In the genomic region with DNA sequence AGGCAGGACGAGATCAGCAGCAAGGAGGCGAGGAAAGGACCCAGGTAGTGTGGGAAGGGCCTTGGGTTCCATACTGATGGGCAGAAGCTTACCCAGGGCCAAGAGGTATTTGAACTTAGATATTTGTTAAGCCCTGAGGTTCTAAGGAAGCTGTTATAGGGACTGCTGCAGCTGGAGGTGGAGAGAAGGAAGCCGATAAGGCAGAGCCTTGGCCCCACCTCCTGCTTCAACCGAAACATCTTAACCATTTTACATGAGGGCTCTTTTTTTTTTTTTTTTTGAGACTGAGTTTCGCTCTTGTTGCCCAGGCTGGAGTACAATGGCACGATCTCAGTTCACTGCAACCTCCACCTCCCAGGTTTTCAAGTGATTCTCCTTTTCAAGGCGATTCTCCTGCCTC, we compare ENCODE assay signal across 23 cellular contexts. TPM values are rescaled to one million over a fixed set of nuclear protein-coding genes. Genes with fewer than 3 reads are reported as not detected.
DNase-seq lines count a peak whose midpoint lies in the region; ATAC-seq and TF ChIP-seq lines count a peak whose summit lies in the region.
"Had no signal": no experiment of that assay in that cellular context is flagged by ENCODE, and none has a peak within 500 bp of the region (broad histone marks: within the 10 kb centered on the region; RNA-seq: fewer than 3 reads in every experiment).

No MANE protein-coding gene starts in this region.

- no peak for TF ChIP-seq POLR2A in lower leg skin (IDR thresholded peaks at IDR 0.05)

- WGBS in lower leg skin, 2 donors = 77 to 84% methylated on average over 7 of the region's 7 CpGs

- H3K4me3 ChIP-seq in lower leg skin (ENCODE audit: low read depth, poor library complexity, severe bottlenecking) = no peak overlapping the region
- H3K4me3 ChIP-seq: BLaER1 treated with 17β-estradiol and CSF1 and Interleukin-3, amounts not matched to agents 10 nM and 100 nM; right lobe of liver; suprapubic skin had no signal

- H3K27ac Mint-ChIP-seq in activated T-cell treated with anti-CD3 and anti-CD28 coated beads, Interleukin-2, amount 50 U/mL, for 72 hours = peak overlapping the region; percentile 25
- peak overlapping the region; percentile 81 for H3K27ac Mint-ChIP-seq in activated naive CD4-positive, alpha-beta T cell treated with anti-CD3 and anti-CD28 coated beads, Interleukin-2, amount 50 U/mL, for 24 hours
- peak overlapping the region; percentile 94 for H3K27ac Mint-ChIP-seq in stimulated activated effector memory CD8-positive, alpha-beta T cell treated with anti-CD3 and anti-CD28 coated beads, Interleukin-12 subunit alpha, Interleukin-12 subunit beta, amount 100 ng/mL, for 72 hours
- H3K27ac Mint-ChIP-seq: natural killer cell had no signal

- DNase-seq in activated T-cell treated with anti-CD3 and anti-CD28 coated beads, Interleukin-2, amount 50 U/mL, for 72 hours = no peak
- DNase-seq in activated T-cell treated with anti-CD3 and anti-CD28 coated beads for 4 hours (no peak), RPMI8226 (peak; percentile 31), NAMALWA (ENCODE audit: low spot score) (no peak), lower leg skin (ENCODE audit: low spot score in 2 of 2) (no peak), islet precursor cell (no peak)
- no peak for DNase-seq in stimulated activated effector memory CD8-positive, alpha-beta T cell treated with anti-CD3 and anti-CD28 coated beads, Interleukin-12 subunit alpha, Interleukin-12 subunit beta, amount 100 ng/mL, for 72 hours (ENCODE audit: low spot score in 2 of 2)
- DNase-seq: ACHN, activated gamma-delta T cell, HCEC 1CT, left cardiac atrium, natural killer cell, NCI-H1105 treated with DMSO at 0.1 percent for 48 hours, NCI-H2171, NCI-H526 treated with DMSO at 0.1 percent for 48 hours, right lobe of liver, SW 1271 had no signal

- intact Hi-C loops in lower leg skin (cut with DNase I; ENCODE audit: low total_unique reads) = no loop called here

- H3K9me3 Mint-ChIP-seq in activated T-cell treated with anti-CD3 and anti-CD28 coated beads, Interleukin-2, amount 50 U/mL, for 72 hours = no peaks in the 10 kb centered on the region
- H3K9me3 Mint-ChIP-seq in activated naive CD4-positive, alpha-beta T cell treated with anti-CD3 and anti-CD28 coated beads, Interleukin-2, amount 50 U/mL, for 24 hours = no peaks in the 10 kb centered on the region
- no peaks in the 10 kb centered on the region for H3K9me3 Mint-ChIP-seq in stimulated activated effector memory CD8-positive, alpha-beta T cell treated with anti-CD3 and anti-CD28 coated beads, Interleukin-12 subunit alpha, Interleukin-12 subunit beta, amount 100 ng/mL, for 72 hours
- H3K9me3 Mint-ChIP-seq: natural killer cell had no signal

- H3K36me3 Mint-ChIP-seq in activated T-cell treated with anti-CD3 and anti-CD28 coated beads, Interleukin-2, amount 50 U/mL, for 72 hours (ENCODE audit: insufficient read depth in 2 of 2) = peaks cover under 1 to 1% of the 10 kb centered on the region in 2 donors
- H3K36me3 Mint-ChIP-seq in activated naive CD4-positive, alpha-beta T cell treated with anti-CD3 and anti-CD28 coated beads, Interleukin-2, amount 50 U/mL, for 24 hours = peaks cover under 1% of the 10 kb centered on the region
- H3K36me3 Mint-ChIP-seq in stimulated activated effector memory CD8-positive, alpha-beta T cell treated with anti-CD3 and anti-CD28 coated beads, Interleukin-12 subunit alpha, Interleukin-12 subunit beta, amount 100 ng/mL, for 72 hours = peaks cover 18% of the 10 kb centered on the region
- H3K36me3 Mint-ChIP-seq: natural killer cell had no signal

- H3K4me1 Mint-ChIP-seq in activated T-cell treated with anti-CD3 and anti-CD28 coated beads, Interleukin-2, amount 50 U/mL, for 72 hours (ENCODE audit: low read depth) = peaks cover 77% of the 10 kb centered on the region
- H3K4me1 Mint-ChIP-seq in activated naive CD4-positive, alpha-beta T cell treated with anti-CD3 and anti-CD28 coated beads, Interleukin-2, amount 50 U/mL, for 24 hours = peaks cover 76% of the 10 kb centered on the region
- peaks cover 74% of the 10 kb centered on the region for H3K4me1 Mint-ChIP-seq in stimulated activated effector memory CD8-positive, alpha-beta T cell treated with anti-CD3 and anti-CD28 coated beads, Interleukin-12 subunit alpha, Interleukin-12 subunit beta, amount 100 ng/mL, for 72 hours

- peak overlapping the region; percentile 41 to 68 for H3K4me3 Mint-ChIP-seq in activated T-cell treated with anti-CD3 and anti-CD28 coated beads, Interleukin-2, amount 50 U/mL, for 72 hours
- H3K4me3 Mint-ChIP-seq in activated naive CD4-positive, alpha-beta T cell treated with anti-CD3 and anti-CD28 coated beads, Interleukin-2, amount 50 U/mL, for 24 hours = peak overlapping the region; percentile 36
- H3K4me3 Mint-ChIP-seq in stimulated activated effector memory CD8-positive, alpha-beta T cell treated with anti-CD3 and anti-CD28 coated beads, Interleukin-12 subunit alpha, Interleukin-12 subunit beta, amount 100 ng/mL, for 72 hours = no peak overlapping the region
- H3K4me3 Mint-ChIP-seq: natural killer cell had no signal

- no peak for TF ChIP-seq CTCF in lower leg skin (IDR thresholded peaks at IDR 0.05)

- no peak for ATAC-seq in activated T-cell treated with anti-CD3 and anti-CD28 coated beads, Interleukin-2, amount 50 U/mL, for 72 hours (replicated peaks in 1 of 2)
- no peak for ATAC-seq in stimulated activated effector memory CD8-positive, alpha-beta T cell treated with anti-CD3 and anti-CD28 coated beads, Interleukin-12 subunit alpha, Interleukin-12 subunit beta, amount 100 ng/mL, for 72 hours
- ATAC-seq: left cardiac atrium, natural killer cell, right lobe of liver, Right ventricle myocardium inferior had no signal

- H3K27me3 Mint-ChIP-seq in activated T-cell treated with anti-CD3 and anti-CD28 coated beads, Interleukin-2, amount 50 U/mL, for 72 hours (ENCODE audit: low read depth) = no peaks in the 10 kb centered on the region
- H3K27me3 Mint-ChIP-seq in activated naive CD4-positive, alpha-beta T cell treated with anti-CD3 and anti-CD28 coated beads, Interleukin-2, amount 50 U/mL, for 24 hours = no peaks in the 10 kb centered on the region

RNA-seq across cellular contexts. Expression of a gene that starts 8.6 kb away (rescaled TPM):
- 10 to 100 TPM; 12.0 to 17.8 TPM for total RNA-seq in activated T-cell treated with anti-CD3 and anti-CD28 coated beads, Interleukin-2, amount 50 U/mL, for 72 hours
- total RNA-seq in lower leg skin = 1,000 to 10,000 TPM in 2 of 4 donors, 100 to 1,000 TPM in 2; 728 to 1,697 (median 1,073) TPM

RNA-seq across cellular contexts. Expression of a gene that starts 17.8 kb away (rescaled TPM):
- 10 to 100 TPM; 26.1 to 30.1 TPM for total RNA-seq in activated T-cell treated with anti-CD3 and anti-CD28 coated beads, Interleukin-2, amount 50 U/mL, for 72 hours
- total RNA-seq in lower leg skin = 10 to 100 TPM; 26.2 to 40.2 (median 31.5) TPM

RNA-seq across cellular contexts. Expression of a gene that starts 53.6 kb away (rescaled TPM):
- not detected for total RNA-seq in activated T-cell treated with anti-CD3 and anti-CD28 coated beads, Interleukin-2, amount 50 U/mL, for 72 hours
- 10 to 100 TPM in 2 of 4 donors, 1 to 10 TPM in 2; 2.7 to 20.7 (median 9.6) TPM for total RNA-seq in lower leg skin
- total RNA-seq: activated CD8-positive, alpha-beta memory T cell treated with anti-CD3 and anti-CD28 coated beads for 36 hours; LHCN-M2; natural killer cell had no signal

Comparison
In these comparisons a context has a peak if more than half of its experiments do, and no peak if none do; other contexts are left out.
1. H3K27ac Mint-ChIP-seq: peak in every context shown above with its lines; median percentile 94 in stimulated activated effector memory CD8-positive, alpha-beta T cell treated with anti-CD3 and anti-CD28 coated beads, Interleukin-12 subunit alpha, Interleukin-12 subunit beta, amount 100 ng/mL, for 72 hours; 81 in activated naive CD4-positive, alpha-beta T cell treated with anti-CD3 and anti-CD28 coated beads, Interleukin-2, amount 50 U/mL, for 24 hours; 25 in activated T-cell treated with anti-CD3 and anti-CD28 coated beads, Interleukin-2, amount 50 U/mL, for 72 hours.
2. RNA of a gene that starts 8.6 kb away (total RNA-seq): 728 to 1,697 TPM in lower leg skin; 12.0 to 17.8 TPM in activated T-cell treated with anti-CD3 and anti-CD28 coated beads, Interleukin-2, amount 50 U/mL, for 72 hours; every median in the first group is over 10 times any median in the second.